In the genomic region with DNA sequence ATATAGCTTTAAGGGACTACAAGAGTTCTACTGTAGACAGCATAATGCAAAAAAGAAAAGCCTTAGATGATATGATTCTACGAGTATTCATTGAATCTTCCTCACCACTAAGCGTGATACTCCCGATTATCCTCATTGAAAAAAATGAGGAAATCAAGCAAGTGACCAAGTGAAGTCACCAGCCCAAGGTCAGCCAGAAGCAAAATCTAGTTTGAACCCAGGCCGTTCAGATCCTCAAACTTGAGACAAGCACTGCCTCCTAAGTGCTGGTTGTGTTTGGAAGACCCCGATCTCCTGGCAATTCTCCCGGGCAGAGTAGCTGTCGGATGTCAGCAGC, we compare ENCODE assay signal across 8 cellular contexts. TPM values are rescaled to one million over a fixed set of nuclear protein-coding genes. Genes with fewer than 3 reads are reported as not detected.
DNase-seq lines count a peak whose midpoint lies in the region; ATAC-seq, FAIRE-seq and TF ChIP-seq lines count a peak whose summit lies in the region.

No MANE protein-coding gene starts in this region.

- CTCF ChIA-PET in activated naive CD4-positive, alpha-beta T cell treated with anti-CD3 and anti-CD28 coated beads, Interleukin-2, amount 10 ng/mL, durations not matched to agents 7 days and 5 days (lab: Charles Lee) = interaction anchor here (1.0 to 1.2 kb wide), 2 partner anchors 8 to 20 kb away, joined by 3 read pairs; no protein-coding TSS in a partner anchor

- H3K14ac ChIP-seq in mesenchymal stem cell (ENCODE audit: low read length in 2 of 2) = peak overlapping the region in 1 of 2 experiments; percentile 99

- TF ChIP-seq CTCF in body of pancreas (IDR thresholded peaks at IDR 0.05) (no peak), upper lobe of right lung (IDR thresholded peaks at IDR 0.05) (no peak)

- peak overlapping the region; percentile 99 for H3K4me2 ChIP-seq in mesenchymal stem cell (ENCODE audit: low read length, poor library complexity, severe bottlenecking)

- peaks cover 22% of the 10 kb centered on the region for H3K79me1 ChIP-seq in mesenchymal stem cell (replicated peaks; ENCODE audit: low read length, poor library complexity, severe bottlenecking)

- no peak overlapping the region for H2BK15ac ChIP-seq in mesenchymal stem cell (ENCODE audit: low read depth, poor library complexity, severe bottlenecking)

- no peak overlapping the region for H2BK5ac ChIP-seq in mesenchymal stem cell (ENCODE audit: low read depth, low read length, poor library complexity, severe bottlenecking)

- H3K27me3 ChIP-seq in body of pancreas = no peaks in the 10 kb centered on the region
- no peaks in the 10 kb centered on the region for H3K27me3 ChIP-seq in mesenchymal stem cell (ENCODE audit: control insufficient read depth in 1 of 2, insufficient read depth in 1 of 2, low read length in 2 of 2)
- no peaks in the 10 kb centered on the region for H3K27me3 ChIP-seq in upper lobe of right lung

- H3K4me1 ChIP-seq in body of pancreas (peaks cover 25% of the 10 kb centered on the region), mesenchymal stem cell (ENCODE audit: control insufficient read depth, insufficient read depth, low read depth, low read length) (peaks cover 2% of the 10 kb centered on the region), upper lobe of right lung (peaks cover 29% of the 10 kb centered on the region)

- H3K27ac Mint-ChIP-seq in activated naive CD4-positive, alpha-beta T cell treated with anti-CD3 and anti-CD28 coated beads, Interleukin-2, amount 10 ng/mL, durations not matched to agents 7 days and 5 days = peak overlapping the region; percentile 97

- no peaks in the 10 kb centered on the region for H3K9me3 Mint-ChIP-seq in activated naive CD4-positive, alpha-beta T cell treated with anti-CD3 and anti-CD28 coated beads, Interleukin-2, amount 10 ng/mL, durations not matched to agents 7 days and 5 days

- H2AFZ ChIP-seq in mesenchymal stem cell (ENCODE audit: low read depth, low read length) = peak overlapping the region; percentile 91

- no peak overlapping the region for H4K91ac ChIP-seq in mesenchymal stem cell (ENCODE audit: low read length)

- no peak for DNase-seq in activated naive CD4-positive, alpha-beta T cell treated with anti-CD3 and anti-CD28 coated beads, Interleukin-2, amount 10 ng/mL, durations not matched to agents 7 days and 5 days
- no peak for DNase-seq in activated naive CD4-positive, alpha-beta T cell treated with anti-CD3 and anti-CD28 coated beads, Interleukin-2, amount 50 U/mL, for 16 hours
- peak in 2 of 4 donors; percentile 43 to 54 for DNase-seq in body of pancreas
- peak; percentile 25 for DNase-seq in mesenchymal stem cell
- DNase-seq in upper lobe of right lung = no peak
- no peak for DNase-seq in urothelium cell line (ENCODE audit: low spot score)
- DNase-seq in mucosa of gallbladder (ENCODE audit: low spot score) = no peak

- no peak overlapping the region for H2AK5ac ChIP-seq in mesenchymal stem cell (ENCODE audit: low read length, severe bottlenecking)

- peak overlapping the region in 1 of 2 experiments; percentile 87 for H3K4ac ChIP-seq in mesenchymal stem cell (ENCODE audit: low read depth in 1 of 2, low read length in 2 of 2)

- H2BK120ac ChIP-seq in mesenchymal stem cell (ENCODE audit: low read depth, low read length) = no peak overlapping the region

- peak overlapping the region; percentile 89 for H3K9ac ChIP-seq in mesenchymal stem cell (ENCODE audit: low read length)

- TF ChIP-seq POLR2A in body of pancreas (IDR thresholded peaks at IDR 0.05) = no peak

- H3K36me3 ChIP-seq in body of pancreas (replicated peaks in 1 of 2; ENCODE audit: insufficient read depth in 1 of 2, low read depth in 2 of 2) = no peaks in the 10 kb centered on the region
- peaks cover 0 to 13% of the 10 kb centered on the region in 2 experiments for H3K36me3 ChIP-seq in mesenchymal stem cell (ENCODE audit: control insufficient read depth in 1 of 2, insufficient read depth in 2 of 2, low read depth in 1 of 2, low read length in 2 of 2)
- H3K36me3 ChIP-seq in upper lobe of right lung = peaks cover 13% of the 10 kb centered on the region

- intact Hi-C loops in body of pancreas (cut with DNase I) (no loop called here), upper lobe of right lung (cut with DNase I) (no loop called here)

- H3K4me3 ChIP-seq in body of pancreas (peak overlapping the region; percentile 91 to 97), mesenchymal stem cell (ENCODE audit: insufficient read depth in 1 of 2, low read depth in 1 of 2, low read length in 2 of 2) (peak overlapping the region; percentile 94 to 98), upper lobe of right lung (peak overlapping the region; percentile 83)

- ATAC-seq in body of pancreas (no peak), upper lobe of right lung (no peak), HG03469 (IDR thresholded peaks at IDR 0.05; ENCODE audit: unreplicated experiment) (no peak)

- H3K27ac ChIP-seq in body of pancreas (peak overlapping the region; percentile 82 to 94 (median 87)), mesenchymal stem cell (ENCODE audit: low read length, poor library complexity, severe bottlenecking) (no peak overlapping the region), upper lobe of right lung (peak overlapping the region; percentile 82)

- peak overlapping the region; percentile 100 for H3K4me3 Mint-ChIP-seq in activated naive CD4-positive, alpha-beta T cell treated with anti-CD3 and anti-CD28 coated beads, Interleukin-2, amount 10 ng/mL, durations not matched to agents 7 days and 5 days

- FAIRE-seq in urothelium cell line (lab: Jason Lieb, UNC) = no peak

- H3K27me3 Mint-ChIP-seq in activated naive CD4-positive, alpha-beta T cell treated with anti-CD3 and anti-CD28 coated beads, Interleukin-2, amount 10 ng/mL, durations not matched to agents 7 days and 5 days = peaks cover 3% of the 10 kb centered on the region

- H2BK12ac ChIP-seq in mesenchymal stem cell (ENCODE audit: low read length in 2 of 2) = no peak overlapping the region

- H3K18ac ChIP-seq in mesenchymal stem cell (ENCODE audit: low read depth in 1 of 2, low read length in 2 of 2) = no peak overlapping the region

- no peak overlapping the region for H4K8ac ChIP-seq in mesenchymal stem cell (ENCODE audit: low read length)

- 0 to 3% methylated on average over 4 to 7 of the region's 7 CpGs for WGBS in body of pancreas, 2 donors
- WGBS in mesenchymal stem cell = 27% methylated on average over 7 of the region's 7 CpGs

- no peak overlapping the region for H3K23ac ChIP-seq in mesenchymal stem cell (ENCODE audit: low read length in 2 of 2)

- peaks cover 38% of the 10 kb centered on the region for H3K36me3 Mint-ChIP-seq in activated naive CD4-positive, alpha-beta T cell treated with anti-CD3 and anti-CD28 coated beads, Interleukin-2, amount 10 ng/mL, durations not matched to agents 7 days and 5 days

- H3K4me1 Mint-ChIP-seq in activated naive CD4-positive, alpha-beta T cell treated with anti-CD3 and anti-CD28 coated beads, Interleukin-2, amount 10 ng/mL, durations not matched to agents 7 days and 5 days = peaks cover 72% of the 10 kb centered on the region

- no peaks in the 10 kb centered on the region for H3K9me3 ChIP-seq in body of pancreas
- H3K9me3 ChIP-seq in mesenchymal stem cell (ENCODE audit: control insufficient read depth, low read length) = no peaks in the 10 kb centered on the region
- no peaks in the 10 kb centered on the region for H3K9me3 ChIP-seq in upper lobe of right lung

RNA-seq across cellular contexts. Expression of gene GIT2, which starts 0.8 kb away (rescaled TPM):
- total RNA-seq in body of pancreas (10 to 100 TPM; 44.4 to 50.1 TPM), upper lobe of right lung (52.1 TPM), mucosa of gallbladder (43.6 TPM)
- 25.2 TPM for polyA plus RNA-seq in mesenchymal stem cell (2013, experiment 1 of 2)
- 24.1 TPM for polyA plus RNA-seq in mesenchymal stem cell (2013, experiment 2 of 2)

RNA-seq across cellular contexts. Expression of gene ANKRD13A, which starts 3.9 kb away (rescaled TPM):
- total RNA-seq in body of pancreas (10 to 100 TPM; 33.0 to 35.0 TPM), upper lobe of right lung (54.0 TPM), mucosa of gallbladder (54.3 TPM)
- 17.6 TPM for polyA plus RNA-seq in mesenchymal stem cell (2013, experiment 1 of 2)
- 18.0 TPM for polyA plus RNA-seq in mesenchymal stem cell (2013, experiment 2 of 2)

RNA-seq across cellular contexts. Expression of gene C12orf76, which starts 53.0 kb away (rescaled TPM):
- total RNA-seq in body of pancreas = 10 to 100 TPM in 1 of 2 donors, 1 to 10 TPM in 1; 2.0 to 15.3 TPM
- polyA plus RNA-seq in mesenchymal stem cell (2013, experiment 1 of 2) = 10.6 TPM
- polyA plus RNA-seq in mesenchymal stem cell (2013, experiment 2 of 2) = 10.7 TPM
- 25.0 TPM for total RNA-seq in upper lobe of right lung
- 21.2 TPM for total RNA-seq in mucosa of gallbladder
